Comparison of ENCODE assay signal across 11 cellular contexts in genomic region chr9:124279531-124280175, GRCh38. TPM values are rescaled to one million over a fixed set of nuclear protein-coding genes. Genes with fewer than 3 reads are reported as not detected.
DNase-seq lines count a peak whose midpoint lies in the region; ATAC-seq and TF ChIP-seq lines count a peak whose summit lies in the region.
"Had no signal": no experiment of that assay in that cellular context is flagged by ENCODE, and none has a peak within 500 bp of the region (broad histone marks: within the 10 kb centered on the region; RNA-seq: fewer than 3 reads in every experiment).

No MANE protein-coding gene starts in this region.

- H3K4me1 ChIP-seq in gastroesophageal sphincter (peaks cover 0 to 96% (median 51%) of the 10 kb centered on the region in 3 donors), gastrocnemius medialis (peaks cover 4 to 24% of the 10 kb centered on the region in 2 donors)

- H3K27me3 Mint-ChIP-seq in CD14-positive monocyte (ENCODE audit: low read depth in 3 of 3) = peaks cover 0 to 3% (median 1%) of the 10 kb centered on the region in 3 donors
- no peaks in the 10 kb centered on the region for H3K27me3 Mint-ChIP-seq in activated B cell treated with CpG ODN at 0.5 μM for 24 hours
- H3K27me3 Mint-ChIP-seq in activated CD8-positive, alpha-beta T cell treated with anti-CD3 and anti-CD28 coated beads, Interleukin-2, amount 10 ng/mL, durations not matched to agents 7 days and 5 days (ENCODE audit: low read depth) = no peaks in the 10 kb centered on the region
- H3K27me3 Mint-ChIP-seq: CD4-positive, alpha-beta T cell; stimulated activated naive CD8-positive, alpha-beta T cell treated with anti-CD3 and anti-CD28 coated beads, Interleukin-15, Interleukin-2, amounts not matched to agents 100 ng/mL and 50 ng/mL, for 24 hours had no signal

- ATAC-seq in activated B cell treated with CpG ODN at 0.5 μM for 24 hours (ENCODE audit: low read depth) (no peak), gastroesophageal sphincter (peak; percentile 1), gastrocnemius medialis (no peak), HG03439 (IDR thresholded peaks at IDR 0.05; ENCODE audit: unreplicated experiment) (no peak)
- ATAC-seq in activated CD8-positive, alpha-beta T cell treated with anti-CD3 and anti-CD28 coated beads, Interleukin-2, amount 10 ng/mL, durations not matched to agents 7 days and 5 days = no peak

- TF ChIP-seq EP300 in gastroesophageal sphincter (IDR thresholded peaks at IDR 0.05) = no peak

- CTCF ChIA-PET in activated B cell treated with CpG ODN at 0.5 μM for 24 hours (lab: Charles Lee) = no interaction called here
- CTCF ChIA-PET in activated CD8-positive, alpha-beta T cell treated with anti-CD3 and anti-CD28 coated beads, Interleukin-2, amount 10 ng/mL, durations not matched to agents 7 days and 5 days (lab: Charles Lee) = no interaction called here

- no peak for TF ChIP-seq POLR2A in gastroesophageal sphincter (IDR thresholded peaks at IDR 0.05)
- TF ChIP-seq POLR2A in gastrocnemius medialis (IDR thresholded peaks at IDR 0.05) = no peak

- no peak for TF ChIP-seq CTCF in CD14-positive monocyte (IDR thresholded peaks at IDR 0.05)
- no peak for TF ChIP-seq CTCF in activated B cell treated with CpG ODN at 0.5 μM for 24 hours (IDR thresholded peaks at IDR 0.05)
- TF ChIP-seq CTCF in gastroesophageal sphincter (IDR thresholded peaks at IDR 0.05) = no peak
- TF ChIP-seq CTCF in gastrocnemius medialis (IDR thresholded peaks at IDR 0.05 in 4 of 5, conservative IDR thresholded peaks at IDR 0.05 in 1 of 5) = no peak

- in situ Hi-C loops in gastrocnemius medialis (cut with MboI; ENCODE audit: low sequenced_read_pairs in 4 of 4) = no loop called here

- no peak for DNase-seq in CD14-positive monocyte (ENCODE audit: low spot score)
- DNase-seq in activated B cell treated with CpG ODN at 0.5 μM for 24 hours = no peak
- no peak for DNase-seq in gastrocnemius medialis
- DNase-seq in midbrain (lab: John Stamatoyannopoulos, UW) = no peak
- no peak for DNase-seq in activated CD8-positive, alpha-beta T cell treated with anti-CD3 and anti-CD28 coated beads, Interleukin-2, amount 10 ng/mL, durations not matched to agents 7 days and 5 days
- DNase-seq in GM03348 (ENCODE audit: low spot score) = no peak
- DNase-seq: CD4-positive, alpha-beta T cell had no signal

- no peaks in the 10 kb centered on the region for H3K36me3 ChIP-seq in gastroesophageal sphincter
- no peaks in the 10 kb centered on the region for H3K36me3 ChIP-seq in gastrocnemius medialis

- H3K27ac ChIP-seq in gastroesophageal sphincter (peak overlapping the region; percentile 6 to 89 (median 82)), gastrocnemius medialis (peak overlapping the region; percentile 26 to 70 (median 46))
- H3K27ac ChIP-seq: KMS-11 had no signal

- H3K36me3 Mint-ChIP-seq in CD14-positive monocyte (peaks cover 17 to 41% of the 10 kb centered on the region in 2 donors), activated B cell treated with CpG ODN at 0.5 μM for 24 hours (ENCODE audit: low read depth) (peaks cover 17% of the 10 kb centered on the region)
- H3K36me3 Mint-ChIP-seq in activated CD8-positive, alpha-beta T cell treated with anti-CD3 and anti-CD28 coated beads, Interleukin-2, amount 10 ng/mL, durations not matched to agents 7 days and 5 days (ENCODE audit: low read depth) = no peaks in the 10 kb centered on the region

- POLR2A ChIA-PET in activated B cell treated with CpG ODN at 0.5 μM for 24 hours (lab: Charles Lee) = interaction anchor here (0.7 kb wide), 1 partner anchor 53 kb away, joined by 7 read pairs; no protein-coding TSS in a partner anchor
- POLR2A ChIA-PET in activated CD8-positive, alpha-beta T cell treated with anti-CD3 and anti-CD28 coated beads, Interleukin-2, amount 10 ng/mL, durations not matched to agents 7 days and 5 days (lab: Charles Lee) = no interaction called here

- peak overlapping the region; percentile 22 to 87 (median 75) for H3K27ac Mint-ChIP-seq in CD14-positive monocyte
- H3K27ac Mint-ChIP-seq in activated B cell treated with CpG ODN at 0.5 μM for 24 hours = peak overlapping the region; percentile 56
- no peak overlapping the region for H3K27ac Mint-ChIP-seq in activated CD8-positive, alpha-beta T cell treated with anti-CD3 and anti-CD28 coated beads, Interleukin-2, amount 10 ng/mL, durations not matched to agents 7 days and 5 days
- H3K27ac Mint-ChIP-seq: CD4-positive, alpha-beta T cell; stimulated activated naive CD8-positive, alpha-beta T cell treated with anti-CD3 and anti-CD28 coated beads, Interleukin-15, Interleukin-2, amounts not matched to agents 100 ng/mL and 50 ng/mL, for 24 hours had no signal

- 96% methylated on average over 4 of the region's 11 CpGs; no CpG with 5 or more reads in 1 of the 2 donors for WGBS in gastroesophageal sphincter (ENCODE audit: low coverage in 1 of 2), 2 donors

- H3K4me3 ChIP-seq in gastroesophageal sphincter = peak overlapping the region in 1 of 2 donors; percentile 18
- H3K4me3 ChIP-seq in gastrocnemius medialis = no peak overlapping the region

- H3K9me3 ChIP-seq in gastroesophageal sphincter (no peaks in the 10 kb centered on the region), gastrocnemius medialis (no peaks in the 10 kb centered on the region)

- H3K9me3 Mint-ChIP-seq in CD14-positive monocyte = no peaks in the 10 kb centered on the region
- H3K9me3 Mint-ChIP-seq in activated B cell treated with CpG ODN at 0.5 μM for 24 hours = no peaks in the 10 kb centered on the region
- no peaks in the 10 kb centered on the region for H3K9me3 Mint-ChIP-seq in activated CD8-positive, alpha-beta T cell treated with anti-CD3 and anti-CD28 coated beads, Interleukin-2, amount 10 ng/mL, durations not matched to agents 7 days and 5 days (ENCODE audit: insufficient read depth)
- H3K9me3 Mint-ChIP-seq: CD4-positive, alpha-beta T cell; stimulated activated naive CD8-positive, alpha-beta T cell treated with anti-CD3 and anti-CD28 coated beads, Interleukin-15, Interleukin-2, amounts not matched to agents 100 ng/mL and 50 ng/mL, for 24 hours had no signal

- intact Hi-C loops in CD14-positive monocyte (cut with micrococcal nuclease) = no loop called here
- intact Hi-C loops in activated B cell treated with CpG ODN at 0.5 μM for 24 hours (cut with micrococcal nuclease) = no loop called here
- intact Hi-C loops in gastrocnemius medialis (cut with DNase I; ENCODE audit: low total_unique reads) = no loop called here

- H3K4me1 Mint-ChIP-seq in CD14-positive monocyte = peaks cover 82% of the 10 kb centered on the region
- peaks cover 87% of the 10 kb centered on the region for H3K4me1 Mint-ChIP-seq in activated B cell treated with CpG ODN at 0.5 μM for 24 hours
- H3K4me1 Mint-ChIP-seq in activated CD8-positive, alpha-beta T cell treated with anti-CD3 and anti-CD28 coated beads, Interleukin-2, amount 10 ng/mL, durations not matched to agents 7 days and 5 days (ENCODE audit: low read depth) = peaks cover 10% of the 10 kb centered on the region

- no peak overlapping the region for H3K4me3 Mint-ChIP-seq in CD14-positive monocyte
- H3K4me3 Mint-ChIP-seq in activated B cell treated with CpG ODN at 0.5 μM for 24 hours = no peak overlapping the region
- H3K4me3 Mint-ChIP-seq in activated CD8-positive, alpha-beta T cell treated with anti-CD3 and anti-CD28 coated beads, Interleukin-2, amount 10 ng/mL, durations not matched to agents 7 days and 5 days = no peak overlapping the region
- H3K4me3 Mint-ChIP-seq: CD4-positive, alpha-beta T cell; stimulated activated naive CD8-positive, alpha-beta T cell treated with anti-CD3 and anti-CD28 coated beads, Interleukin-15, Interleukin-2, amounts not matched to agents 100 ng/mL and 50 ng/mL, for 24 hours had no signal

- no peaks in the 10 kb centered on the region for H3K27me3 ChIP-seq in gastroesophageal sphincter
- H3K27me3 ChIP-seq in gastrocnemius medialis = no peaks in the 10 kb centered on the region

RNA-seq across cellular contexts. Expression of gene NEK6, which starts 21.9 kb away (rescaled TPM):
- 10 to 100 TPM; 26.1 to 35.8 TPM for polyA plus RNA-seq in CD14-positive monocyte
- total RNA-seq in activated B cell treated with CpG ODN at 0.5 μM for 24 hours = 110 and 115 TPM in 2 replicates
- 10 to 100 TPM; 13.2 to 31.7 (median 19.3) TPM for total RNA-seq in gastroesophageal sphincter
- 10 to 100 TPM in 1 of 4 donors, 1 to 10 TPM in 3; 2.3 to 10.1 (median 3.5) TPM for total RNA-seq in gastrocnemius medialis
- total RNA-seq in activated CD8-positive, alpha-beta T cell treated with anti-CD3 and anti-CD28 coated beads, Interleukin-2, amount 10 ng/mL, durations not matched to agents 7 days and 5 days = 10 to 100 TPM; 19.9 to 20.9 TPM
